1 cellular context compared by ENCODE assay signal in the genomic region with DNA sequence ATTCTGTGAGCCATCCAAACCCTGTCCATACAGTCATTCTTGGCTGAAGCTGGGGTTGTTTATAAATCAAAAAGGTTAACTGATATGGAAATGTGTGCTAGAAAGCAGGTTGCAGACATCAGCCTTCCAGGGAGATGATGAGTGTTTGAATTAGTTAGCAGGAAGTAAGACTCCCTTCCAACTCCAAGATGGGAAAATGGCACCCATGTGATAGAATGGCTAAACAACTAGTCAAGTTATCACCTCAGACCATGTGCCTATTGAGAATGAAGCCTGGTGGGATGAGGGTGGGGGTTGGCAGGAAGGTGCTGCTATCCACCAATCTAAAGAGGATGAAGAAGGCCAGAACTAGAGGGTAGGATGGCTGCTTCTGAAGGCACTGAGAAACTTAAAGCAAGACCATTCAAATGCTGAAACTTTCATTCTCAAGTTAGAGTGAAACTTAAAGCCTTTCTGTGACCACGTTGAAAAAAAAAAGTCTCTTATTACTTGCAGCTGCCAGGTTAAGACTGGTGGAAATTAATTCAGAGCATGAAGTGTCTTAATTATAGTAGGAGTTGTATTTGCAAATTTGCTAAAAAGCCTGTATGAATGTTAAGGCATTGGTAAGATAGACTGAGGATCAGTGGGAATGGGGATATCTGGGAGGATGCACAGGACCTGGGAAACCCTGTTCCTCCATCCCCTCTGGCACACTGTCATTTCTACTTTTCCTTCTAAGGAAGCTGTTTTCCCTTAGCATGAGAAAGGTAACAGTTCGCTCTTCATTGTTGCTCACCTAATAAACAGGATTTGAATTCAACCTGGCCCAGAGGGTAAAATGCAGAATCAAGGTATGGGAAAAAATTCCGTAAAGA.
A peak's percentile ranks its signal among the peaks of the same experiment; 100 is the strongest.
TF ChIP-seq lines count a peak whose summit lies in the region.

No MANE protein-coding gene starts in this region.

TF ChIP-seq in HEK293, 187 proteins besides CTCF, POLR2A, EP300 and RAD21:
- TF ChIP-seq ZNF155 (tag by site-specific recombination; IDR thresholded peaks at IDR 0.05) = no peak
- TF ChIP-seq ZFP37 (tag by site-specific recombination; IDR thresholded peaks at IDR 0.05) = no peak
- TF ChIP-seq SETDB1 (IDR thresholded peaks at IDR 0.05; ENCODE audit: insufficient read length, low read length) = peak; percentile 86
- no peak for TF ChIP-seq MEIS1 (CRISPR knock-in tag; IDR thresholded peaks at IDR 0.05; ENCODE audit: borderline replicate concordance)
- no peak for TF ChIP-seq OVOL3 (tag by site-specific recombination; IDR thresholded peaks at IDR 0.05)
- TF ChIP-seq ZNF768 (tag by site-specific recombination; IDR thresholded peaks at IDR 0.05) = no peak
- no peak for TF ChIP-seq ZNF626 (tag by site-specific recombination; IDR thresholded peaks at IDR 0.05)
- TF ChIP-seq ZNF510 (tag by site-specific recombination; IDR thresholded peaks at IDR 0.05; ENCODE audit: insufficient replicate concordance) = no peak
TF ChIP-seq in HEK293: peak in this region for 1.
